15 cellular contexts compared by ENCODE assay signal in the genomic region with DNA sequence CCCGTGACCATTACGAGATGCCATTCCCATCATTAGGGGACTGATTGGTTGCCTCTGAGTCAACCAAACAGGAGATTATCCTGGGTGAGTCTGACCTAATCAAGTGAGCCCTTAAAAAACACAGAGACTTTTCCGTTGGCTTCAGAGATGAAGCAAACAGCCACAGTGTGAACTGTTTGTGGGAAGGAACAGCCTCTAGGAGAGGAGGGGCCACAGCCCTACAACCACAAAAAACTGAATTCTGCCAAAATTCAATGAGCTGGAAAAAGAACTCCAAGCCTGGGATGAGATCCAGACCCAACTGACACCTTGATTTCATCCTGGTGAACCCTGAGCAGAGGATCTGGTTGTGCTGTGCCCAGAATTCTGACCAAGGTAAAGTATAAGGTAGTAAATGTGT.
"Had no signal": no experiment of that assay in that cellular context is flagged by ENCODE, and none has a peak within 500 bp of the region (broad histone marks: within the 10 kb centered on the region; RNA-seq: fewer than 3 reads in every experiment).

No MANE protein-coding gene starts in this region.

- H3K27me3 ChIP-seq: brain microvascular endothelial cell, right lobe of liver had no signal

- ATAC-seq: activated CD4-positive, alpha-beta T cell treated with anti-CD3 and anti-CD28 coated beads for 36 hours; mucosa of descending colon; psoas muscle; right lobe of liver; stimulated activated naive B cell treated with anti-CD40 and anti-IgM and Interleukin-4, amounts not matched to agents 10 μg/mL and 1 μg/mL and 100 μg/mL, for 72 hours had no signal

- DNase-seq: activated CD4-positive, alpha-beta memory T cell treated with anti-CD3 and anti-CD28 coated beads for 36 hours; activated CD4-positive, alpha-beta T cell treated with anti-CD3 and anti-CD28 coated beads for 36 hours; activated naive CD8-positive, alpha-beta T cell treated with anti-CD3 and anti-CD28 coated beads for 36 hours; activated T-cell treated with anti-CD3 and anti-CD28 coated beads for 4 hours; amniotic stem cell; brain microvascular endothelial cell; central memory CD4-positive, alpha-beta T cell; mesenchymal stem cell; mucosa of descending colon; naive B cell; psoas muscle; right lobe of liver; stimulated activated CD4-positive, alpha-beta T cell treated with anti-CD3 and anti-CD28 coated beads, Interleukin-4, amount 100 ng/mL, for 24 hours; stimulated activated naive B cell treated with anti-CD40 and anti-IgM and Interleukin-4, amounts not matched to agents 10 μg/mL and 1 μg/mL and 100 μg/mL, for 72 hours had no signal

- H3K4me3 ChIP-seq: coronary artery, mucosa of descending colon, psoas muscle, right lobe of liver had no signal

- H3K4me1 ChIP-seq: psoas muscle, right lobe of liver had no signal

- H3K9me3 ChIP-seq: mucosa of descending colon, psoas muscle, right lobe of liver had no signal

- H3K36me3 ChIP-seq: brain microvascular endothelial cell, right lobe of liver had no signal

- H3K27ac ChIP-seq: brain microvascular endothelial cell, coronary artery, psoas muscle, right lobe of liver had no signal
